In the genomic region with DNA sequence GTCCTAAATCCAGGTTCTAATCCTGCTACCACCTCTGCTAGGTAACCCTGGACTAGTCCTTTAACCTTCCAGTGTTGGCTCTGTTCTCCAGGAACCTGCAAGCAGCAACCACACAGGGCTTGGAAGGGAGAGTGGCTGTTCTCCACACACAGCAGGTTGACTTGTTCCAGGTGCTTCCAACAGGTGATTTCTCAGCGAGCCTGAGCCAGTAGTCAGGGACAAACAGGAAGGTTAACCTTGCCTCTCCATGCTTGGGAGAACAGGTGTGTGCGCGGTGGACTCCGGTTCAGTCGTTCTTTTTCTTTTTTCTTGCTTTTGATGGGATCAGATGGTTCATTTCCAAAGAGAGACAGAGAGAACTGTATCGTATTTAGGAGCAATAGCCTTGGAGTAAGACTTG, we compare ENCODE assay signal across 10 cellular contexts. TPM values are rescaled to one million over a fixed set of nuclear protein-coding genes. Genes with fewer than 3 reads are reported as not detected.
DNase-seq lines count a peak whose midpoint lies in the region; ATAC-seq and TF ChIP-seq lines count a peak whose summit lies in the region.
"Had no signal": no experiment of that assay in that cellular context is flagged by ENCODE, and none has a peak within 500 bp of the region (broad histone marks: within the 10 kb centered on the region; RNA-seq: fewer than 3 reads in every experiment).

No MANE protein-coding gene starts in this region.

- BruUV-seq in PC-9 (replicated peaks; lab: Mats Ljungman, UMichigan): no TSS peak

- no peaks in the 10 kb centered on the region for H3K9me3 ChIP-seq in PC-9 (ENCODE audit: insufficient read depth, low read depth)
- no peaks in the 10 kb centered on the region for H3K9me3 ChIP-seq in esophagus squamous epithelium

- peak; percentile 36 for DNase-seq in NCI-H2107 treated with DMSO at 0.1 percent for 48 hours (lab: John Stamatoyannopoulos, UW; ENCODE audit: unreplicated experiment)
- DNase-seq in NCI-H2107 (lab: John Stamatoyannopoulos, UW): no peak
- no peak for DNase-seq in PC-9
- no peak for DNase-seq in esophagus squamous epithelium (lab: John Stamatoyannopoulos, UW)
- DNase-seq in ACHN: no peak
- DNase-seq: left ventricle myocardium superior, NCI-H1436 treated with DMSO at 0.1 percent for 48 hours had no signal

- no peaks in the 10 kb centered on the region for H4K20me1 ChIP-seq in PC-9 (ENCODE audit: insufficient read depth)

- no peak overlapping the region for H3K9ac ChIP-seq in rectal smooth muscle tissue (ENCODE audit: low read length)

- H3K4me2 ChIP-seq in PC-9: peak overlapping the region; percentile 79

- intact Hi-C loops in PC-9 (cut with micrococcal nuclease; ENCODE audit: unreplicated experiment) (loop anchor here (1.0 kb wide), 1 partner anchor 200 kb away; no protein-coding TSS in a partner anchor), esophagus squamous epithelium (cut with DNase I) (loop anchor here (10.0 kb wide), 1 partner anchor 206 kb away; no protein-coding TSS in a partner anchor)

- H3K4me3 ChIP-seq in PC-9: peak overlapping the region; percentile 86
- H3K4me3 ChIP-seq in esophagus squamous epithelium: peak overlapping the region in 3 of 4 donors; percentile 68 to 89 (median 86)
- peak overlapping the region; percentile 76 for H3K4me3 ChIP-seq in rectal smooth muscle tissue (ENCODE audit: low read length)

- POLR2A ChIA-PET in PC-9 (lab: Charles Lee; ENCODE audit: unreplicated experiment): no interaction called here

- ATAC-seq in HG02852 (IDR thresholded peaks at IDR 0.05; ENCODE audit: unreplicated experiment) (no peak), GM21825 (IDR thresholded peaks at IDR 0.05; ENCODE audit: unreplicated experiment) (no peak)

- TF ChIP-seq POLR2A in esophagus squamous epithelium (IDR thresholded peaks at IDR 0.05): no peak

- H3K27ac ChIP-seq in PC-9 (no peak overlapping the region), esophagus squamous epithelium (no peak overlapping the region), rectal smooth muscle tissue (ENCODE audit: low read depth, low read length) (no peak overlapping the region)

- CTCF ChIA-PET in PC-9 (lab: Charles Lee): no interaction called here

- in situ Hi-C loops in ACHN (cut with HindIII; ENCODE audit: low pct_ligation_motif_present, low pct_unique_long_range_greater_than_20kb, low sequenced_read_pairs): no loop called here

- H2AFZ ChIP-seq in PC-9: peak overlapping the region; percentile 92

- H3K36me3 ChIP-seq in PC-9 (ENCODE audit: low read depth) (no peaks in the 10 kb centered on the region), esophagus squamous epithelium (no peaks in the 10 kb centered on the region), rectal smooth muscle tissue (ENCODE audit: control insufficient read depth, insufficient read depth, low read length) (no peaks in the 10 kb centered on the region)

- H3K4me1 ChIP-seq in PC-9 (replicated peaks; ENCODE audit: insufficient read depth) (peaks cover 12% of the 10 kb centered on the region), esophagus squamous epithelium (peaks cover 2 to 49% (median 5%) of the 10 kb centered on the region in 3 donors), rectal smooth muscle tissue (ENCODE audit: control insufficient read depth, insufficient read depth, low read length) (peaks cover 4% of the 10 kb centered on the region)

- no peaks in the 10 kb centered on the region for H3K79me2 ChIP-seq in PC-9 (ENCODE audit: low read depth)

- 22 to 28% methylated on average over 5 to 6 of the region's 6 CpGs for WGBS in esophagus squamous epithelium, 2 donors

- no peak for TF ChIP-seq CTCF in PC-9 (conservative IDR thresholded peaks at IDR 0.05)
- TF ChIP-seq CTCF in esophagus squamous epithelium (IDR thresholded peaks at IDR 0.05): no peak

- H3K27me3 ChIP-seq in PC-9 (ENCODE audit: insufficient read depth, low read depth): no peaks in the 10 kb centered on the region; the same call in 1 of the 2 replicates
- H3K27me3 ChIP-seq in esophagus squamous epithelium: peaks cover 0 to 63% (median 0%) of the 10 kb centered on the region in 4 donors
- H3K27me3 ChIP-seq in rectal smooth muscle tissue (ENCODE audit: control insufficient read depth, insufficient read depth, low read length): peaks cover 9% of the 10 kb centered on the region

- no peaks in the 10 kb centered on the region for H3K9me2 ChIP-seq in PC-9 (ENCODE audit: insufficient read depth)

- H3F3A ChIP-seq in PC-9 (ENCODE audit: insufficient read depth, low read depth): no peaks in the 10 kb centered on the region

RNA-seq across cellular contexts. Expression of a gene that starts 0.8 kb away (rescaled TPM):
- total RNA-seq in PC-9 (2021) (3.1 and 3.8 TPM in 2 replicates), esophagus squamous epithelium (10 to 100 TPM in 1 of 4 donors, 1 to 10 TPM in 3; 1.9 to 14.5 (median 4.1) TPM)
